ENCODE assay signal across 8 cellular contexts in genomic region chr12:12010277-12011031, GRCh38.
DNase-seq lines count a peak whose midpoint lies in the region; ATAC-seq and TF ChIP-seq lines count a peak whose summit lies in the region.

No MANE protein-coding gene starts in this region.

- H3K9me3 ChIP-seq in DND-41 (ENCODE audit: insufficient read depth, low read length, severe bottlenecking) = no peaks in the 10 kb centered on the region
- no peaks in the 10 kb centered on the region for H3K9me3 ChIP-seq in parathyroid adenoma (ENCODE audit: control insufficient read depth, low read length)

- TF ChIP-seq CTCF in DND-41 (IDR thresholded peaks at IDR 0.05; ENCODE audit: borderline replicate concordance, extremely low read depth, low read length, poor library complexity, severe bottlenecking) (no peak), parathyroid adenoma (IDR thresholded peaks at IDR 0.05) (no peak)

- H3K4me2 ChIP-seq in DND-41 (ENCODE audit: insufficient read depth, low read length) = peak overlapping the region; percentile 83
- H3K4me2 ChIP-seq in parathyroid adenoma (ENCODE audit: low read length) = peak overlapping the region; percentile 33

- H4K20me1 ChIP-seq in DND-41 (ENCODE audit: insufficient read depth, low read length) = peaks cover 8% of the 10 kb centered on the region

- no peaks in the 10 kb centered on the region for H3K27me3 ChIP-seq in DND-41 (ENCODE audit: insufficient read depth, low read length, poor library complexity)
- no peaks in the 10 kb centered on the region for H3K27me3 ChIP-seq in parathyroid adenoma (ENCODE audit: control insufficient read depth, insufficient read depth, low read length)

- H3K79me2 ChIP-seq in DND-41 (ENCODE audit: insufficient read depth, low read length) = no peaks in the 10 kb centered on the region
- H3K79me2 ChIP-seq in parathyroid adenoma = no peaks in the 10 kb centered on the region

- H2AFZ ChIP-seq in DND-41 (ENCODE audit: low read depth, low read length) (peak overlapping the region; percentile 37; the same call in 1 of the 2 replicates), parathyroid adenoma (peak overlapping the region; percentile 76)

- H3K4me3 ChIP-seq in DND-41 (ENCODE audit: low read depth in 1 of 2, low read length in 2 of 2) (peak overlapping the region in 1 of 2 experiments; percentile 55; a peak in 2 of 4 replicates), parathyroid adenoma (ENCODE audit: low read depth, low read length) (peak overlapping the region; percentile 12)

- H3K27ac ChIP-seq in DND-41 (ENCODE audit: low read length) (peak overlapping the region; percentile 60), parathyroid adenoma (peak overlapping the region; percentile 31)

- ATAC-seq in DND-41 (ENCODE audit: insufficient read depth, low read depth) (peak; percentile 76), GM21576 (IDR thresholded peaks at IDR 0.05; ENCODE audit: unreplicated experiment) (peak; percentile 42)

- DNase-seq in DND-41 (peak; percentile 76), M059J (ENCODE audit: low read depth) (peak; percentile 91), foreskin melanocyte (peak; percentile 88), NCI-H774 (lab: John Stamatoyannopoulos, UW) (no peak), NCI-H2171 treated with DMSO at 0.1 percent for 48 hours (lab: John Stamatoyannopoulos, UW) (no peak)
- DNase-seq in activated CD8-positive, alpha-beta memory T cell treated with anti-CD3 and anti-CD28 coated beads, Interleukin-2, amount 50 U/mL, for 48 hours = peak; percentile 87

- peaks cover 56% of the 10 kb centered on the region for H3K4me1 ChIP-seq in DND-41 (ENCODE audit: insufficient read depth, low read length)
- peaks cover 37% of the 10 kb centered on the region for H3K4me1 ChIP-seq in parathyroid adenoma

- no peaks in the 10 kb centered on the region for H3K36me3 ChIP-seq in DND-41 (ENCODE audit: insufficient read depth, low read length)
- no peaks in the 10 kb centered on the region for H3K36me3 ChIP-seq in parathyroid adenoma (ENCODE audit: control insufficient read depth, insufficient read depth, low read length)

- H3K9ac ChIP-seq in DND-41 (ENCODE audit: low read depth, low read length) = peak overlapping the region; percentile 40
- no peak overlapping the region for H3K9ac ChIP-seq in parathyroid adenoma

Comparison
In these comparisons a context has a peak if more than half of its experiments do, and no peak if none do; other contexts are left out.
1. DNase-seq: peak in DND-41 (single experiment), M059J (single experiment), activated CD8-positive, alpha-beta memory T cell treated with anti-CD3 and anti-CD28 coated beads, Interleukin-2, amount 50 U/mL, for 48 hours (single experiment) and foreskin melanocyte (single experiment); none in NCI-H774 (single experiment) and NCI-H2171 treated with DMSO at 0.1 percent for 48 hours (single experiment).